In the genomic region with DNA sequence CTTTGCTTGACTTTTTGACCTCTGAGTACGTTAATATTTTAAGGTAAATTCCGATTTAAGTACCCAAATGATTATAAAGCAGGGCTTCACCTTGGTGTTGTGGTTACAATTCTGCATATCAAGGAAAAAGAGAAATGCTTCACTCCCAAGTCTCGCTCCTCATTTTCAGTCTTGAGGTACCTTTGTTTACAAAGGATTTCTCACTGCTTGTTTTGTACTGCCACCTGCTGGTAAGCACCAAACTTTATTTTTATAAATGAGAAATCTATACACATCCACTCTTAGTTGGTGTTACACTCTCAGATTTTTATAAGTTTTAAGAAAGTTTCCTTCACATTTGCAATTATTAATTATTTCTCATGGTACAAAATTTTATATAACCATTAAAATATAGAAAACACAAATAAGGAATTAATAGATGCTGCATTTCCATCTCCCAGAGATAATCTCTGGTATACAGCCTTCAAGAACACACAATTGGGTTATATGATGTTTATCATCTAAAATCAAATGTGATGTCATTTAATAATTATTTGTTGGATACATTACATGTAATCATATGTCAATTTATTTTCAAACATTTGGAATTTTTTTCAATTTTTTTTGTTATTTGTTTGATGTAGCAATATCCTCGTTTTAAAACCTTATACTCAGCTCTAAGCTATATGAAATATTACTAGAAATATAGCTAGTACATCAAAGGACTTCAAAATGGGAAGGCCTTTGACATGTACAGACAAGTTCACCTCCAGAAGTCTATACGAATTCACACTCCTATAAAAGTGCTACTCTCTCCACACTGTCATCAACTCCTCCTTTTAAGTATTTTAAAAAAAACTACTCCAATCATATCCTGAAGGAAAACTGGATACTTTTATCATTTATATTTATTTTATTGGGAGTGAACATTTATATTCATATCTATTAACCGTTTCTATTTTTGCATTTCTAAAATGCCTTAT, we compare ENCODE assay signal across 9 cellular contexts.
DNase-seq lines count a peak whose midpoint lies in the region; ATAC-seq and TF ChIP-seq lines count a peak whose summit lies in the region.
"Had no signal": no experiment of that assay in that cellular context is flagged by ENCODE, and none has a peak within 500 bp of the region (broad histone marks: within the 10 kb centered on the region; RNA-seq: fewer than 3 reads in every experiment).

No MANE protein-coding gene starts in this region.

- no peaks in the 10 kb centered on the region for H3K9me3 Mint-ChIP-seq in T-cell

- no peak overlapping the region for H3K4me3 ChIP-seq in H7 (ENCODE audit: insufficient read depth, low read depth, low read length)
- peak overlapping the region in 1 of 4 donors; percentile 19 for H3K4me3 ChIP-seq in adrenal gland
- no peak overlapping the region for H3K4me3 ChIP-seq in vagina

- no peak overlapping the region for H3K4me3 Mint-ChIP-seq in T-cell
- H3K4me3 Mint-ChIP-seq: CD4-positive, CD25-positive, alpha-beta regulatory T cell had no signal

- TF ChIP-seq CTCF in adrenal gland (IDR thresholded peaks at IDR 0.05) (peak; percentile 59 to 81 (median 76)), vagina (IDR thresholded peaks at IDR 0.05) (peak; percentile 40 to 88 (median 56))

- H3K27ac ChIP-seq in adrenal gland (peak overlapping the region in 1 of 5 donors; percentile 7), vagina (no peak overlapping the region)

- H3K36me3 ChIP-seq in H7 (replicated peaks; ENCODE audit: control insufficient read depth, insufficient read depth, low read length) (no peaks in the 10 kb centered on the region), adrenal gland (replicated peaks in 1 of 2) (no peaks in the 10 kb centered on the region), vagina (no peaks in the 10 kb centered on the region)

- intact Hi-C loops in adrenal gland (cut with DNase I) (loop anchor here in 1 of 2 donors (5.0 kb wide), 1 partner anchor 251 kb away; no protein-coding TSS in a partner anchor), vagina (cut with DNase I) (no loop called here)

- H3K9me3 ChIP-seq in adrenal gland (replicated peaks in 1 of 3) (no peaks in the 10 kb centered on the region), vagina (no peaks in the 10 kb centered on the region)

- CTCF ChIA-PET in T-cell (lab: Charles Lee) = interaction anchor here (1.0 to 2.0 kb wide), 4 partner anchors 8 to 995 kb away, joined by 3 to 7 read pairs (median 4); no protein-coding TSS in a partner anchor

- no peaks in the 10 kb centered on the region for H3K36me3 Mint-ChIP-seq in T-cell
- H3K36me3 Mint-ChIP-seq: CD4-positive, CD25-positive, alpha-beta regulatory T cell had no signal

- no peak overlapping the region for H3K27ac Mint-ChIP-seq in T-cell
- H3K27ac Mint-ChIP-seq: CD4-positive, CD25-positive, alpha-beta regulatory T cell had no signal

- TF ChIP-seq POLR2A in adrenal gland (IDR thresholded peaks at IDR 0.05) (no peak), vagina (IDR thresholded peaks at IDR 0.05) (no peak)

- H3K27me3 Mint-ChIP-seq in T-cell = no peaks in the 10 kb centered on the region
- H3K27me3 Mint-ChIP-seq: CD4-positive, CD25-positive, alpha-beta regulatory T cell had no signal

- H3K27me3 ChIP-seq in H7 (ENCODE audit: control insufficient read depth, insufficient read depth, low read length) = no peaks in the 10 kb centered on the region
- H3K27me3 ChIP-seq in adrenal gland = no peaks in the 10 kb centered on the region
- no peaks in the 10 kb centered on the region for H3K27me3 ChIP-seq in vagina

- DNase-seq in DMS79 treated with DMSO at 0.1 percent for 48 hours (lab: John Stamatoyannopoulos, UW) (peak; percentile 12), DMS79 (lab: John Stamatoyannopoulos, UW) (no peak), H7 (peak; percentile 25), NCI-H1930 (lab: John Stamatoyannopoulos, UW) (peak; percentile 11 to 31), adrenal gland (peak in 4 of 7 donors; percentile 11 to 35 (median 24)), iris pigment epithelial cell (ENCODE audit: low read depth) (peak; percentile 64), vagina (ENCODE audit: extremely low spot score in 2 of 2) (no peak), T-cell (no peak)

- no peaks in the 10 kb centered on the region for H3K4me1 Mint-ChIP-seq in T-cell
- H3K4me1 Mint-ChIP-seq: CD4-positive, CD25-positive, alpha-beta regulatory T cell had no signal

- 24 to 29% (median 25%) methylated on average over 6 of the region's 6 CpGs for WGBS in adrenal gland, 4 donors

- H3K4me1 ChIP-seq in adrenal gland (replicated peaks in 1 of 2) (no peaks in the 10 kb centered on the region), vagina (no peaks in the 10 kb centered on the region)

- POLR2A ChIA-PET in T-cell (lab: Charles Lee) = no interaction called here

- no peak for ATAC-seq in T-cell (replicated peaks in 1 of 4)

Comparison
In these comparisons a context has a peak if more than half of its experiments do, and no peak if none do; other contexts are left out.
1. DNase-seq: peak in DMS79 treated with DMSO at 0.1 percent for 48 hours (single experiment), H7 (single experiment), NCI-H1930 (2 of 2), adrenal gland (4 of 7) and iris pigment epithelial cell (single experiment); none in DMS79 (single experiment), vagina (0 of 2) and T-cell (0 of 34).